28 cellular contexts compared by ENCODE assay signal in genomic region chr2:71346065-71346464, GRCh38.
"Had no signal": no experiment of that assay in that cellular context is flagged by ENCODE, and none has a peak within 500 bp of the region (broad histone marks: within the 10 kb centered on the region; RNA-seq: fewer than 3 reads in every experiment).

No MANE protein-coding gene starts in this region.

- H3K4me1 ChIP-seq: colonic mucosa, foreskin keratinocyte had no signal

- H3K4me3 ChIP-seq: colonic mucosa, coronary artery, dorsolateral prefrontal cortex, esophagus muscularis mucosa, esophagus squamous epithelium, gastrocnemius medialis, gastroesophageal sphincter, heart left ventricle, heart right ventricle had no signal

- H3K9me3 ChIP-seq: colonic mucosa, esophagus muscularis mucosa, esophagus squamous epithelium, gastrocnemius medialis, gastroesophageal sphincter, heart left ventricle, heart right ventricle had no signal

- H3K27ac ChIP-seq: colonic mucosa, coronary artery, dorsolateral prefrontal cortex, epithelial cell of prostate, esophagus muscularis mucosa, esophagus squamous epithelium, foreskin keratinocyte, gastroesophageal sphincter, heart left ventricle, heart right ventricle had no signal

- H3K36me3 ChIP-seq: colonic mucosa had no signal

- FAIRE-seq: colon, endometrium, endothelial cell of umbilical vein, frontal cortex had no signal

- DNase-seq: colonic mucosa; cortex of kidney; dermis blood vessel endothelial cell; dorsolateral prefrontal cortex; effector CD4-positive, alpha-beta T cell; effector CD8-positive, alpha-beta T cell; effector memory CD4-positive, alpha-beta T cell; effector memory CD8-positive, alpha-beta T cell; endodermal cell; erythroblast; esophagus squamous epithelium; foreskin fibroblast; foreskin keratinocyte; foreskin melanocyte; gastrocnemius medialis; glutamatergic neuron; head of caudate nucleus; heart left ventricle; heart right ventricle had no signal

- H3K27me3 ChIP-seq: colonic mucosa, dorsolateral prefrontal cortex, esophagus muscularis mucosa, esophagus squamous epithelium, foreskin keratinocyte, gastrocnemius medialis, gastroesophageal sphincter, heart left ventricle, heart right ventricle had no signal

- ATAC-seq: effector memory CD8-positive, alpha-beta T cell; esophagus mucosa; foreskin keratinocyte; gastrocnemius medialis; gastroesophageal sphincter; heart left ventricle; heart right ventricle had no signal
